9 cellular contexts compared by ENCODE assay signal in the genomic region with DNA sequence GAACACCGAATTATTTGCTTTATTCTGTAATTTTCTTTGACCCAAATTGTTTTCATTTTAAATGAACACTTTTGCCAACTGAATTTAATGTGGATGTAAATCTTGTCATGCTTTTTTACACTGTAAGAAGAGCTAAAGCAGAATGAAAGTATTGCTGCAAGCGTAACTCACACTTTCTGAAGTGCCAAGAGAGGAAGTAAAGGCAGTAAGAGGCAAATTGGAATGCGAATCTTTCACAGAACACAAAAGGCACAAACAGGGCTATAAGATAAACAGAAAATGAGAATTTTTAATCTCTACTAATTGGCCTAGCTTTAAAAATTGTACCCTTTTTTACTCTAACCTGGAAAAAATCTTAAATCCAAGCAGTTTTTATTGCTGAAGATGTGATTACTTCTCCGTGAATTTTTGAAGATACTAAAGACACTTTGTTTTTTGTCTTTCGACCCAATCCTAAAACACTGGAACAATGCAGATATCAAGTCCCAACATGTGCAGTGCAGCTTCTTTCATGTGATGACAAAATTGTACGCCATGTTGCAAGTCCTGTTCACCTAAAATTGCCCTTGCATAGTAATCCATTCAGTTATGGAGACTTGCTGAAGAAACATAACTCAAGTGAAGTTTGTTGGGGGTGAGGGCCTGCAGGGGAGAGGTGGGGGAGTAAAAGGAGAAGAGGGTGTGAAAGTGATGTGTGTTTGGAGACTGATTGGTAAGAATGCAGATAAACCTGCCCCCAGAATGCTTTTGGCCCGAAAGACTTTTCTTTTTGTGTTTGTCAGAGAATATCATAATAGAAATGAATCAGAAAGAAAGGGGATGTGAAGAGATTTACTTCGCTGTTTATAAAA. TPM values are rescaled to one million over a fixed set of nuclear protein-coding genes. Genes with fewer than 3 reads are reported as not detected.
A peak's percentile ranks its signal among the peaks of the same experiment; 100 is the strongest.
DNase-seq lines count a peak whose midpoint lies in the region; ATAC-seq, FAIRE-seq and TF ChIP-seq lines count a peak whose summit lies in the region.
"Had no signal": no experiment of that assay in that cellular context is flagged by ENCODE, and none has a peak within 500 bp of the region (broad histone marks: within the 10 kb centered on the region; RNA-seq: fewer than 3 reads in every experiment).

No MANE protein-coding gene starts in this region.

- DNase-seq in AG04450 (ENCODE audit: low read depth, low spot score), result no peak
- DNase-seq in MCF 10A (ENCODE audit: unreplicated experiment), result peak; percentile 9
- DNase-seq in stimulated activated CD4-positive, alpha-beta T cell treated with anti-CD3 and anti-CD28 coated beads, Interleukin-2, amount 100 ng/mL, for 48 hours, result no peak
- no peak for DNase-seq in HEK293T (ENCODE audit: extremely low spot score)
- no peak for DNase-seq in H54 (ENCODE audit: insufficient read length, low spot score)

- no peaks in the 10 kb centered on the region; the same call in 1 of the 2 replicates for H3K9me3 ChIP-seq in AG04450 (ENCODE audit: control insufficient read depth, insufficient read depth, low read length)
- H3K9me3 ChIP-seq in mononuclear cell (ENCODE audit: low read depth, low read length), result no peaks in the 10 kb centered on the region

- ATAC-seq in HG03025 (IDR thresholded peaks at IDR 0.05; ENCODE audit: low FRiP score, unreplicated experiment), result no peak

- intact Hi-C loops in MCF 10A (cut with micrococcal nuclease), result no loop called here

- H3K27ac ChIP-seq in AG04450 (ENCODE audit: low read depth, low read length) (no peak overlapping the region), KMS-11 (peak overlapping the region; percentile 79)

- no peak for TF ChIP-seq POLR2A in H54 (IDR thresholded peaks at IDR 0.05; ENCODE audit: low read depth, low read length)

- H3K27ac Mint-ChIP-seq in MCF 10A (ENCODE audit: low read depth, unreplicated experiment), result peak overlapping the region; percentile 27

- peak overlapping the region; percentile 85 for H3K9ac ChIP-seq in KMS-11

- H3K4me3 Mint-ChIP-seq in MCF 10A (ENCODE audit: unreplicated experiment), result peak overlapping the region; percentile 86

- no TSS peak for BruUV-seq in MCF 10A (replicated peaks; lab: Mats Ljungman, UMichigan)

- H3K36me3 Mint-ChIP-seq in MCF 10A (ENCODE audit: insufficient read depth, unreplicated experiment), result peaks cover 7% of the 10 kb centered on the region

- H3K4me3 ChIP-seq in AG04450 (ENCODE audit: low read depth, low read length), result peak overlapping the region; percentile 87; the same call in 1 of the 2 replicates
- H3K4me3 ChIP-seq in KMS-11 (IDR thresholded peaks at IDR 0.05; ENCODE audit: insufficient read depth, low read depth, low read length), result no peak overlapping the region
- peak overlapping the region; percentile 91 for H3K4me3 ChIP-seq in mononuclear cell (ENCODE audit: low read length)

- H3K4me1 Mint-ChIP-seq in MCF 10A (ENCODE audit: insufficient read depth, unreplicated experiment), result peaks cover 45% of the 10 kb centered on the region

- no peaks in the 10 kb centered on the region for H3K9me3 Mint-ChIP-seq in MCF 10A (ENCODE audit: unreplicated experiment)

- CTCF ChIA-PET in AG04450 (lab: Charles Lee), result interaction anchor here (0.7 kb wide), 1 partner anchor 166 kb away, joined by 3 read pairs; no protein-coding TSS in a partner anchor
- CTCF ChIA-PET in MCF 10A (lab: Yijun Ruan, JAX), result interaction anchor here (0.6 kb wide), 1 partner anchor 15 kb away, joined by 3 read pairs; no protein-coding TSS in a partner anchor
- CTCF ChIA-PET in HEK293T (lab: Yijun Ruan, JAX), result interaction anchor here (0.6 to 1.0 kb wide), 3 partner anchors 57 to 377 kb away, joined by 3 read pairs; no protein-coding TSS in a partner anchor

- POLR2A ChIA-PET in AG04450 (lab: Yijun Ruan, JAX) (interaction anchor here (1.0 kb wide), 1 partner anchor 74 kb away, joined by 3 read pairs; no protein-coding TSS in a partner anchor), MCF 10A (lab: Yijun Ruan, JAX) (interaction anchor here (0.7 to 3.2 kb wide), 5 partner anchors 46 to 181 kb away, joined by 3 to 71 read pairs (median 3); a partner anchor contains a TSS), HEK293T (lab: Yijun Ruan, JAX) (interaction anchor here (0.7 to 5.1 kb wide), 6 partner anchors 12 to 81 kb away, joined by 3 to 70 read pairs (median 10); a partner anchor contains a TSS)

- H3K27me3 Mint-ChIP-seq in MCF 10A (ENCODE audit: insufficient read depth, unreplicated experiment), result peaks cover 24% of the 10 kb centered on the region

- no peaks in the 10 kb centered on the region for H4K20me1 ChIP-seq in KMS-11 (ENCODE audit: insufficient read depth)

- no peak for FAIRE-seq in H54 (lab: Jason Lieb, UNC)
- FAIRE-seq: HTR-8/SVneo had no signal

- peak overlapping the region; percentile 94 for H3K4me2 ChIP-seq in KMS-11

- no peaks in the 10 kb centered on the region; the same call in 1 of the 2 replicates for H3K36me3 ChIP-seq in KMS-11 (ENCODE audit: insufficient read depth)

- TF ChIP-seq CTCF in AG04450 (IDR thresholded peaks at IDR 0.05; ENCODE audit: low read depth, low read length) (no peak), KMS-11 (conservative IDR thresholded peaks at IDR 0.05; ENCODE audit: low read depth, low read length) (no peak), MCF 10A (IDR thresholded peaks at IDR 0.05; ENCODE audit: unreplicated experiment) (no peak)

- H2AFZ ChIP-seq in KMS-11 (ENCODE audit: low read depth), result no peak overlapping the region

- H3K79me2 ChIP-seq in KMS-11 (ENCODE audit: insufficient read depth, low read depth), result peaks cover 62% of the 10 kb centered on the region

- peaks cover 52% of the 10 kb centered on the region for H3K4me1 ChIP-seq in KMS-11 (ENCODE audit: low read depth, poor library complexity, severe bottlenecking)
- H3K4me1 ChIP-seq in mononuclear cell (ENCODE audit: insufficient read depth, low read length), result peaks cover 63% of the 10 kb centered on the region

- H3K27me3 ChIP-seq in AG04450 (ENCODE audit: control insufficient read depth, insufficient read depth, low read length) (no peaks in the 10 kb centered on the region), KMS-11 (ENCODE audit: insufficient read depth, low read depth) (no peaks in the 10 kb centered on the region), mononuclear cell (ENCODE audit: insufficient read depth, low read length) (no peaks in the 10 kb centered on the region)

TF ChIP-seq in HEK293T, 16 proteins besides CTCF, POLR2A, EP300 and RAD21:
- TF ChIP-seq BHLHE40 (IDR thresholded peaks at IDR 0.05; ENCODE audit: borderline replicate concordance), result no peak
- no peak for TF ChIP-seq ZNF384 (IDR thresholded peaks at IDR 0.05)

RNA-seq across cellular contexts. Expression of a gene that starts 1.4 kb away (rescaled TPM):
- 1.6 and 2.4 TPM in 2 replicates for polyA plus RNA-seq in AG04450 (2011; rRNA removed)
- polyA minus RNA-seq in AG04450 (2011; rRNA and poly(A)+ RNA removed), result 4.2 and 5.8 TPM in 2 replicates
- total RNA-seq in MCF 10A (2022), result 4.7 and 6.2 TPM in 2 replicates
- 36.4 TPM for total RNA-seq in mononuclear cell
